ENCODE assay signal across 22 cellular contexts in genomic region chr3:196659901-196660351, GRCh38. TPM values are rescaled to one million over a fixed set of nuclear protein-coding genes. Genes with fewer than 3 reads are reported as not detected.
"Had no signal": no experiment of that assay in that cellular context is flagged by ENCODE, and none has a peak within 500 bp of the region (broad histone marks: within the 10 kb centered on the region; RNA-seq: fewer than 3 reads in every experiment).

No MANE protein-coding gene starts in this region.

- H3K27ac ChIP-seq: ascending aorta, cardiac muscle cell, gastroesophageal sphincter, hepatocyte, neutrophil, ovary, psoas muscle, suprapubic skin, tibial nerve had no signal

- FAIRE-seq: endothelial cell of umbilical vein had no signal

- H3K4me3 ChIP-seq: ascending aorta, cardiac muscle cell, gastroesophageal sphincter, hepatocyte, ovary, psoas muscle, suprapubic skin, tibial nerve had no signal

- H3K36me3 ChIP-seq: ascending aorta, cardiac muscle cell, ovary had no signal

- H2AFZ ChIP-seq: hepatocyte had no signal

- H3K27me3 ChIP-seq: ascending aorta, cardiac muscle cell, gastroesophageal sphincter, hepatocyte, neutrophil, ovary, suprapubic skin, tibial nerve had no signal

- ATAC-seq: activated CD8-positive, alpha-beta memory T cell treated with anti-CD3 and anti-CD28 coated beads, Interleukin-2, amount 10 ng/mL, durations not matched to agents 7 days and 5 days; activated CD8-positive, alpha-beta T cell treated with anti-CD3 and anti-CD28 coated beads, Interleukin-2, amount 10 ng/mL, durations not matched to agents 7 days and 5 days; activated T-cell treated with anti-CD3 and anti-CD28 coated beads, Interleukin-2, amount 50 U/mL, for 72 hours; gastroesophageal sphincter; left colon; psoas muscle had no signal

- H3K9me3 ChIP-seq: ascending aorta, gastroesophageal sphincter, neutrophil, ovary, psoas muscle, suprapubic skin, tibial nerve had no signal

- DNase-seq: activated B cell treated with CpG ODN at 0.5 μM for 24 hours; activated CD8-positive, alpha-beta memory T cell treated with anti-CD3 and anti-CD28 coated beads, Interleukin-2, amount 10 ng/mL, durations not matched to agents 7 days and 5 days; activated CD8-positive, alpha-beta T cell treated with anti-CD3 and anti-CD28 coated beads, Interleukin-2, amount 10 ng/mL, durations not matched to agents 7 days and 5 days; activated naive CD4-positive, alpha-beta T cell treated with anti-CD3 and anti-CD28 coated beads for 36 hours; activated naive CD8-positive, alpha-beta T cell treated with anti-CD3 and anti-CD28 coated beads, Interleukin-2, amount 10 ng/mL, durations not matched to agents 7 days and 5 days; activated T-cell treated with anti-CD3 and anti-CD28 coated beads, Interleukin-2, amount 50 U/mL, for 72 hours; left colon; mammary epithelial cell; ovary; psoas muscle; stimulated activated CD4-positive, alpha-beta T cell treated with anti-CD3 and anti-CD28 coated beads, Interleukin-15, amount 100 ng/mL, for 24 hours; stimulated activated CD4-positive, alpha-beta T cell treated with anti-CD3 and anti-CD28 coated beads, Interleukin-2, amount 100 ng/mL, for 24 hours; stimulated activated naive CD4-positive, alpha-beta T cell; T-helper 1 cell had no signal

- H3K4me2 ChIP-seq: hepatocyte had no signal

- H3K4me1 ChIP-seq: ascending aorta, gastroesophageal sphincter, psoas muscle, tibial nerve had no signal

- H3K79me2 ChIP-seq: hepatocyte had no signal

RNA-seq across cellular contexts. Expression of gene NRROS, which starts 20.4 kb away (rescaled TPM):
- polyA plus RNA-seq: cardiac muscle cell, hepatocyte had no signal
